20 cellular contexts compared by ENCODE assay signal in genomic region chr4:124833831-124834505, GRCh38.
DNase-seq lines count a peak whose midpoint lies in the region; ATAC-seq and TF ChIP-seq lines count a peak whose summit lies in the region.
"Had no signal": no experiment of that assay in that cellular context is flagged by ENCODE, and none has a peak within 500 bp of the region (broad histone marks: within the 10 kb centered on the region; RNA-seq: fewer than 3 reads in every experiment).

No MANE protein-coding gene starts in this region.

- peak; percentile 14 for DNase-seq in NCI-H82 (lab: John Stamatoyannopoulos, UW)
- DNase-seq in NCI-H82 treated with DMSO at 0.1 percent for 48 hours (lab: John Stamatoyannopoulos, UW; ENCODE audit: unreplicated experiment), result no peak
- DNase-seq in WERI-Rb-1, result peak; percentile 11
- no peak for DNase-seq in nephron progenitor cell
- DNase-seq in renal cortical epithelial cell (ENCODE audit: low read depth), result peak; percentile 3
- DNase-seq in islet precursor cell, result no peak
- DNase-seq: AML-193; Caco-2; Calu3; CD4-positive, alpha-beta T cell; CD8-positive, alpha-beta T cell; DMS79 treated with DMSO at 0.1 percent for 48 hours; GF-D8 had no signal

- H3K27me3 ChIP-seq in WERI-Rb-1 (ENCODE audit: insufficient read depth, low read depth, severe bottlenecking), result no peaks in the 10 kb centered on the region
- H3K27me3 ChIP-seq: BLaER1 treated with 17β-estradiol and CSF1 and Interleukin-3, amounts not matched to agents 10 nM and 100 nM had no signal

- no peak for TF ChIP-seq CTCF in WERI-Rb-1 (IDR thresholded peaks at IDR 0.05; ENCODE audit: low read depth, low read length)
- no peak for TF ChIP-seq CTCF in nephron progenitor cell (IDR thresholded peaks at IDR 0.05)

- H3K27ac ChIP-seq in WERI-Rb-1, result no peak overlapping the region
- H3K27ac ChIP-seq: 22Rv1; A549; BLaER1 treated with 17β-estradiol and CSF1 and Interleukin-3, amounts not matched to agents 10 nM and 100 nM; C4-2B had no signal

- H3K36me3 ChIP-seq in WERI-Rb-1, result no peaks in the 10 kb centered on the region
- H3K36me3 ChIP-seq: BLaER1 treated with 17β-estradiol and CSF1 and Interleukin-3, amounts not matched to agents 10 nM and 100 nM had no signal

- H3K27me3 Mint-ChIP-seq in nephron progenitor cell (ENCODE audit: low read depth, poor library complexity), result peaks cover 10% of the 10 kb centered on the region
- H3K27me3 Mint-ChIP-seq: B cell; CD4-positive, alpha-beta T cell had no signal

- H3K4me3 Mint-ChIP-seq in nephron progenitor cell, result no peak overlapping the region
- H3K4me3 Mint-ChIP-seq: B cell; CD4-positive, alpha-beta T cell; CD8-positive, alpha-beta T cell had no signal

- peaks cover 60% of the 10 kb centered on the region for H3K9me3 Mint-ChIP-seq in nephron progenitor cell

- H3K4me1 Mint-ChIP-seq in nephron progenitor cell, result no peaks in the 10 kb centered on the region
- H3K4me1 Mint-ChIP-seq: B cell had no signal

- no peak for ATAC-seq in GM21825 (IDR thresholded peaks at IDR 0.05; ENCODE audit: unreplicated experiment)
- no peak for ATAC-seq in GM21529 (IDR thresholded peaks at IDR 0.05; ENCODE audit: unreplicated experiment)
- ATAC-seq: A549; CD8-positive, alpha-beta T cell had no signal

- H3K36me3 Mint-ChIP-seq in nephron progenitor cell (ENCODE audit: low read depth), result peaks cover 5% of the 10 kb centered on the region
- H3K36me3 Mint-ChIP-seq: CD8-positive, alpha-beta T cell had no signal

- H3K4me3 ChIP-seq in WERI-Rb-1 (ENCODE audit: low read depth, low read length), result no peak overlapping the region
- H3K4me3 ChIP-seq: A549; BLaER1 treated with 17β-estradiol and CSF1 and Interleukin-3, amounts not matched to agents 10 nM and 100 nM had no signal

- H3K9me3 ChIP-seq in WERI-Rb-1 (ENCODE audit: severe bottlenecking), result no peaks in the 10 kb centered on the region
- H3K9me3 ChIP-seq: A549, Caco-2 had no signal

- H3K27ac Mint-ChIP-seq in nephron progenitor cell, result peak overlapping the region; percentile 49
- H3K27ac Mint-ChIP-seq: B cell; CD4-positive, alpha-beta T cell; CD8-positive, alpha-beta T cell had no signal

Comparison
In these comparisons a context has a peak if more than half of its experiments do, and no peak if none do; other contexts are left out.
1. DNase-seq: peak in NCI-H82 (single experiment), WERI-Rb-1 (single experiment) and renal cortical epithelial cell (single experiment); none in NCI-H82 treated with DMSO at 0.1 percent for 48 hours (single experiment), nephron progenitor cell (single experiment) and islet precursor cell (single experiment).